10 cellular contexts compared by ENCODE assay signal in genomic region chr11:8809605-8810272, GRCh38.
DNase-seq lines count a peak whose midpoint lies in the region; ATAC-seq and TF ChIP-seq lines count a peak whose summit lies in the region.
"Had no signal": no experiment of that assay in that cellular context is flagged by ENCODE, and none has a peak within 500 bp of the region (broad histone marks: within the 10 kb centered on the region; RNA-seq: fewer than 3 reads in every experiment).

No MANE protein-coding gene starts in this region.

- H3K9me3 ChIP-seq in muscle layer of duodenum (ENCODE audit: control insufficient read depth in 1 of 2, low read length in 2 of 2) (no peaks in the 10 kb centered on the region), aorta (ENCODE audit: control insufficient read depth, low read length) (no peaks in the 10 kb centered on the region)

- H3K27ac ChIP-seq in muscle layer of duodenum (ENCODE audit: low read length) (peak overlapping the region; percentile 98), aorta (ENCODE audit: low read depth in 1 of 2, low read length in 2 of 2) (peak overlapping the region; percentile 46 to 67)

- H3K36me3 ChIP-seq in muscle layer of duodenum (ENCODE audit: control insufficient read depth in 1 of 2, insufficient read depth in 2 of 2, low read length in 2 of 2) (no peaks in the 10 kb centered on the region), aorta (ENCODE audit: control insufficient read depth in 1 of 2, insufficient read depth in 2 of 2, low read length in 1 of 2) (no peaks in the 10 kb centered on the region)

- H3K27me3 ChIP-seq in muscle layer of duodenum (ENCODE audit: low read depth, low read length) (no peaks in the 10 kb centered on the region), aorta (ENCODE audit: control insufficient read depth in 1 of 2, insufficient read depth in 2 of 2, low read length in 1 of 2) (no peaks in the 10 kb centered on the region)

- 3 to 4% methylated on average over 7 of the region's 7 CpGs for WGBS in aorta, 2 donors

- H3K4me3 ChIP-seq in epithelial cell of proximal tubule (ENCODE audit: low read depth, low read length) (peak overlapping the region; percentile 87), muscle layer of duodenum (ENCODE audit: low read depth in 1 of 2, low read length in 2 of 2) (peak overlapping the region; percentile 66 to 92), aorta (ENCODE audit: low read length in 2 of 2) (peak overlapping the region; percentile 37 to 44)

- H3K4me3 Mint-ChIP-seq in natural killer cell: peak overlapping the region; percentile 89
- no peak overlapping the region for H3K4me3 Mint-ChIP-seq in natural killer cell treated with Interleukin-12 subunit alpha and Interleukin-12 subunit beta and Interleukin-15 and Interleukin-18, amount 100 ng/mL, for 72 hours

- ATAC-seq in natural killer cell (no peak), aorta (ENCODE audit: low FRiP score) (no peak), HG02678 (IDR thresholded peaks at IDR 0.05; ENCODE audit: unreplicated experiment) (no peak)
- no peak for ATAC-seq in natural killer cell treated with Interleukin-12 subunit alpha and Interleukin-12 subunit beta and Interleukin-15 and Interleukin-18, amount 100 ng/mL, for 72 hours

- DNase-seq in natural killer cell (no peak), epithelial cell of proximal tubule (ENCODE audit: low read depth) (no peak), aorta (no peak), head of caudate nucleus (no peak), NCI-H345 treated with DMSO at 0.1 percent for 48 hours (lab: John Stamatoyannopoulos, UW; ENCODE audit: unreplicated experiment) (no peak)
- DNase-seq in natural killer cell treated with Interleukin-12 subunit alpha and Interleukin-12 subunit beta and Interleukin-15 and Interleukin-18, amount 100 ng/mL, for 72 hours (ENCODE audit: low spot score): no peak
- DNase-seq: activated T-cell treated with anti-CD3 and anti-CD28 coated beads, Interleukin-2, amount 50 U/mL, for 1 hour; naive B cell had no signal

- no peaks in the 10 kb centered on the region for H3K36me3 Mint-ChIP-seq in natural killer cell
- no peaks in the 10 kb centered on the region for H3K36me3 Mint-ChIP-seq in natural killer cell treated with Interleukin-12 subunit alpha and Interleukin-12 subunit beta and Interleukin-15 and Interleukin-18, amount 100 ng/mL, for 72 hours
- H3K36me3 Mint-ChIP-seq: naive B cell had no signal

- H3K9me3 Mint-ChIP-seq in natural killer cell: no peaks in the 10 kb centered on the region
- H3K9me3 Mint-ChIP-seq in natural killer cell treated with Interleukin-12 subunit alpha and Interleukin-12 subunit beta and Interleukin-15 and Interleukin-18, amount 100 ng/mL, for 72 hours: no peaks in the 10 kb centered on the region
- H3K9me3 Mint-ChIP-seq: naive B cell had no signal

- intact Hi-C loops in natural killer cell (cut with micrococcal nuclease): no loop called here
- intact Hi-C loops in aorta (cut with DNase I): loop anchor here (2.0 to 10.0 kb wide), 7 partner anchors 41 to 245 kb away; partner anchors contain the start of genes RPL27A (in 2 of the 2) and TRIM66 (in 2 of the 2)
- intact Hi-C loops in head of caudate nucleus (cut with DNase I): loop anchor here (5.0 kb wide), 1 partner anchor 127 kb away; the partner anchor contains the start of genes RPL27A and TRIM66

- peaks cover 5 to 10% of the 10 kb centered on the region in 2 donors for H3K27me3 Mint-ChIP-seq in natural killer cell (ENCODE audit: low read depth in 2 of 2)
- peaks cover 7 to 10% of the 10 kb centered on the region in 2 donors for H3K27me3 Mint-ChIP-seq in natural killer cell treated with Interleukin-12 subunit alpha and Interleukin-12 subunit beta and Interleukin-15 and Interleukin-18, amount 100 ng/mL, for 72 hours

- peaks cover 10 to 21% of the 10 kb centered on the region in 2 donors for H3K4me1 Mint-ChIP-seq in natural killer cell
- peaks cover 5 to 6% of the 10 kb centered on the region in 2 donors for H3K4me1 Mint-ChIP-seq in natural killer cell treated with Interleukin-12 subunit alpha and Interleukin-12 subunit beta and Interleukin-15 and Interleukin-18, amount 100 ng/mL, for 72 hours (ENCODE audit: low read depth in 2 of 2)

- H3K4me1 ChIP-seq in muscle layer of duodenum (ENCODE audit: control insufficient read depth in 1 of 2, insufficient read depth in 2 of 2, low read length in 2 of 2) (peaks cover 37 to 52% of the 10 kb centered on the region in 2 donors), aorta (ENCODE audit: control insufficient read depth in 1 of 2, insufficient read depth in 2 of 2, low read length in 2 of 2) (peaks cover 0 to 2% of the 10 kb centered on the region in 2 donors)

- peak overlapping the region in 1 of 2 donors; percentile 92 for H3K27ac Mint-ChIP-seq in natural killer cell
- no peak overlapping the region for H3K27ac Mint-ChIP-seq in natural killer cell treated with Interleukin-12 subunit alpha and Interleukin-12 subunit beta and Interleukin-15 and Interleukin-18, amount 100 ng/mL, for 72 hours
- H3K27ac Mint-ChIP-seq: naive B cell had no signal

- TF ChIP-seq CTCF in natural killer cell (IDR thresholded peaks at IDR 0.05): no peak
- TF ChIP-seq CTCF in epithelial cell of proximal tubule (conservative IDR thresholded peaks at IDR 0.05; ENCODE audit: low read depth, low read length): no peak
